ENCODE assay signal across 22 cellular contexts in genomic region chr3:11479230-11479620, GRCh38.
DNase-seq lines count a peak whose midpoint lies in the region; TF ChIP-seq lines count a peak whose summit lies in the region.
"Had no signal": no experiment of that assay in that cellular context is flagged by ENCODE, and none has a peak within 500 bp of the region (broad histone marks: within the 10 kb centered on the region; RNA-seq: fewer than 3 reads in every experiment).

No MANE protein-coding gene starts in this region.

- TF ChIP-seq CTCF in 22Rv1 (IDR thresholded peaks at IDR 0.05): no peak

- peaks cover 48% of the 10 kb centered on the region for H3K4me1 ChIP-seq in rectal smooth muscle tissue (ENCODE audit: control insufficient read depth, insufficient read depth, low read length)

- no peaks in the 10 kb centered on the region for H3K27me3 ChIP-seq in rectal smooth muscle tissue (ENCODE audit: control insufficient read depth, insufficient read depth, low read length)
- H3K27me3 ChIP-seq: BLaER1 treated with 17β-estradiol and CSF1 and Interleukin-3, amounts not matched to agents 10 nM and 100 nM; pancreas; SJCRH30; upper lobe of left lung had no signal

- DNase-seq in NCI-H446 treated with DMSO at 0.1 percent for 48 hours (lab: John Stamatoyannopoulos, UW) (peak; percentile 64), epithelial cell of prostate (ENCODE audit: low read depth, low spot score) (no peak), NCI-H510A treated with DMSO at 0.1 percent for 48 hours (lab: John Stamatoyannopoulos, UW) (no peak), superior temporal gyrus (ENCODE audit: extremely low spot score) (no peak), NCI-H2029 (lab: John Stamatoyannopoulos, UW) (no peak), dedifferentiated amniotic fluid mesenchymal stem cell (ENCODE audit: extremely low spot score) (no peak)
- DNase-seq: activated CD4-positive, alpha-beta T cell treated with anti-CD3 and anti-CD28 coated beads for 48 hours; activated naive CD8-positive, alpha-beta T cell treated with anti-CD3 and anti-CD28 coated beads for 36 hours; lower lobe of right lung; MM.1S; naive thymus-derived CD4-positive, alpha-beta T cell; NCI-H1436; NCI-H2171; NCI-H774; pancreas; SJCRH30; stimulated activated CD4-positive, alpha-beta T cell treated with anti-CD3 and anti-CD28 coated beads, Interleukin-1b, Interleukin-23, amount 100 ng/mL, for 48 hours; stimulated activated naive B cell treated with anti-CD40 and anti-IgM and Interleukin-4, amounts not matched to agents 10 μg/mL and 1 μg/mL and 100 μg/mL, for 72 hours; upper lobe of left lung had no signal

- no peaks in the 10 kb centered on the region for H3K36me3 ChIP-seq in rectal smooth muscle tissue (ENCODE audit: control insufficient read depth, insufficient read depth, low read length)
- H3K36me3 ChIP-seq: lower lobe of right lung, pancreas, SJCRH30, upper lobe of left lung had no signal

- H3K27ac ChIP-seq in 22Rv1 (peak overlapping the region; percentile 44), epithelial cell of prostate (peak overlapping the region; percentile 92), rectal smooth muscle tissue (ENCODE audit: low read depth, low read length) (peak overlapping the region; percentile 40)
- H3K27ac ChIP-seq: BLaER1 treated with 17β-estradiol and CSF1 and Interleukin-3, amounts not matched to agents 10 nM and 100 nM; lower lobe of right lung; SJCRH30 had no signal

- no peak overlapping the region for H3K9ac ChIP-seq in rectal smooth muscle tissue (ENCODE audit: low read length)
- H3K9ac ChIP-seq: BLaER1 treated with 17β-estradiol and CSF1 and Interleukin-3, amounts not matched to agents 10 nM and 100 nM had no signal

- H3K4me3 ChIP-seq in rectal smooth muscle tissue (ENCODE audit: low read length): no peak overlapping the region
- H3K4me3 ChIP-seq: BLaER1 treated with 17β-estradiol and CSF1 and Interleukin-3, amounts not matched to agents 10 nM and 100 nM; lower lobe of right lung; pancreas; SJCRH30; upper lobe of left lung had no signal

Comparison
In these comparisons a context has a peak if more than half of its experiments do, and no peak if none do; other contexts are left out.
1. H3K27ac ChIP-seq: peak in every context shown above with its lines; median percentile 92 in epithelial cell of prostate; 44 in 22Rv1; 40 in rectal smooth muscle tissue.